9 cellular contexts compared by ENCODE assay signal in genomic region chr14:22657861-22658260, GRCh38. TPM values are rescaled to one million over a fixed set of nuclear protein-coding genes. Genes with fewer than 3 reads are reported as not detected.
DNase-seq lines count a peak whose midpoint lies in the region; ATAC-seq and TF ChIP-seq lines count a peak whose summit lies in the region.
"Had no signal": no experiment of that assay in that cellular context is flagged by ENCODE, and none has a peak within 500 bp of the region (broad histone marks: within the 10 kb centered on the region; RNA-seq: fewer than 3 reads in every experiment).

No MANE protein-coding gene starts in this region.

- TF ChIP-seq CTCF in GM12874 (IDR thresholded peaks at IDR 0.05; ENCODE audit: insufficient read depth, low read depth, low read length) = peak; percentile 31; the same call in 1 of the 2 replicates

- DNase-seq in ACHN (peak; percentile 41), SK-MEL-5 (ENCODE audit: low read depth, low spot score) (peak; percentile 54), globus pallidus (ENCODE audit: low spot score) (peak; percentile 5), putamen (ENCODE audit: low spot score) (no peak), NCI-H2196 treated with DMSO at 0.1 percent for 48 hours (lab: John Stamatoyannopoulos, UW; ENCODE audit: unreplicated experiment) (no peak)
- DNase-seq in activated effector memory CD4-positive, alpha-beta T cell treated with anti-CD3 and anti-CD28 coated beads, Interleukin-2, amount 50 U/mL, for 16 hours = no peak
- DNase-seq: stimulated activated naive CD4-positive, alpha-beta T cell treated with Interleukin-2 at 50 U/mL for 16 hours had no signal

- in situ Hi-C loops in ACHN (cut with HindIII; ENCODE audit: low pct_ligation_motif_present, low pct_unique_long_range_greater_than_20kb, low sequenced_read_pairs) (no loop called here), SK-MEL-5 (cut with HindIII; ENCODE audit: low pct_unique_long_range_greater_than_20kb, low sequenced_read_pairs) (no loop called here)

- no peak for ATAC-seq in GM19463 (IDR thresholded peaks at IDR 0.05; ENCODE audit: unreplicated experiment)

RNA-seq across cellular contexts. Expression of gene OR6J1, which starts 13.7 kb away (rescaled TPM):
- not detected in 2 replicates for total RNA-seq in SK-MEL-5 (2014; rRNA removed; shearing (Covaris generic))
- not detected in 2 replicates for polyA plus RNA-seq in SK-MEL-5 (2015; cell fraction: cytosol; rRNA removed)
- polyA plus RNA-seq in SK-MEL-5 (2015; cell fraction: nucleus; rRNA removed) = not detected in 2 replicates

RNA-seq across cellular contexts. Expression of gene ABHD4, which starts 59.8 kb away (rescaled TPM):
- 7.7 and 9.1 TPM in 2 replicates for total RNA-seq in SK-MEL-5 (2014; rRNA removed; shearing (Covaris generic))
- 21.5 and 25.4 TPM in 2 replicates for polyA plus RNA-seq in SK-MEL-5 (2015; cell fraction: cytosol; rRNA removed)
- 25.9 and 31.5 TPM in 2 replicates for polyA plus RNA-seq in SK-MEL-5 (2015; cell fraction: nucleus; rRNA removed)

Comparison
In these comparisons a context has a peak if more than half of its experiments do, and no peak if none do; other contexts are left out.
1. DNase-seq: peak in ACHN (single experiment), SK-MEL-5 (single experiment) and globus pallidus (single experiment); none in activated effector memory CD4-positive, alpha-beta T cell treated with anti-CD3 and anti-CD28 coated beads, Interleukin-2, amount 50 U/mL, for 16 hours (single experiment), putamen (single experiment) and NCI-H2196 treated with DMSO at 0.1 percent for 48 hours (single experiment).